1 cellular context compared by ENCODE assay signal in genomic region chr11:34105079-34105956, GRCh38.
TF ChIP-seq lines count a peak whose summit lies in the region.

Gene NAT10 (plus strand): TSS chr11:34105629. CDS start chr11:34108226, 2,597 bp downstream.

TF ChIP-seq in K562, 482 proteins besides CTCF, POLR2A, EP300 and RAD21 (continued from another document and continues in another):
- TF ChIP-seq TBL1XR1 (IDR thresholded peaks at IDR 0.05; ENCODE audit: low read length in 2 of 2) = peak in 1 of 2 experiments; percentile 73; a peak in 1 of 4 replicates
- TF ChIP-seq AFF1 (IDR thresholded peaks at IDR 0.05; ENCODE audit: low read depth in 1 of 2, partially characterized antibody in 2 of 2) = peak in 1 of 2 experiments; percentile 18
- TF ChIP-seq TCF7 (IDR thresholded peaks at IDR 0.05; ENCODE audit: borderline replicate concordance) = no peak; the same call in 1 of the 2 replicates
- TF ChIP-seq NR2C2 (CRISPR knock-in tag; IDR thresholded peaks at IDR 0.05) = peak; percentile 82; the same call in 1 of the 2 replicates
- peak; percentile 72; the same call in 1 of the 2 replicates for TF ChIP-seq NR2C2 (tag; IDR thresholded peaks at IDR 0.05)
- no peak; the same call in 1 of the 2 replicates for TF ChIP-seq SMARCA4 (IDR thresholded peaks at IDR 0.05)
- no peak; the same call in 1 of the 2 replicates for TF ChIP-seq ZNF444 (CRISPR knock-in tag; IDR thresholded peaks at IDR 0.05)
- TF ChIP-seq ZNF212 (CRISPR knock-in tag; IDR thresholded peaks at IDR 0.05) = peak; percentile 78; the same call in 1 of the 2 replicates
- no peak for TF ChIP-seq ZNF408 (CRISPR knock-in tag; IDR thresholded peaks at IDR 0.05; ENCODE audit: low read depth)
- TF ChIP-seq FOXK2 (conservative IDR thresholded peaks at IDR 0.05 in 1 of 2, IDR thresholded peaks at IDR 0.05 in 1 of 2; ENCODE audit: low read depth in 2 of 2) = peak; percentile 84 to 87
- TF ChIP-seq C11orf30 (IDR thresholded peaks at IDR 0.05; ENCODE audit: low read depth) = peak; percentile 96
- no peak for TF ChIP-seq PYGO2 (tag; IDR thresholded peaks at IDR 0.05)
- TF ChIP-seq HNRNPK (IDR thresholded peaks at IDR 0.05; ENCODE audit: low read depth, low read length, poor library complexity, severe bottlenecking) = no peak
- TF ChIP-seq BDP1 (IDR thresholded peaks at IDR 0.05; ENCODE audit: insufficient read depth, insufficient read length) = no peak
- TF ChIP-seq MLLT1 (IDR thresholded peaks at IDR 0.05) = peak in 1 of 2 experiments; percentile 78; a peak in 2 of 4 replicates
- TF ChIP-seq SRF (CRISPR knock-in tag; IDR thresholded peaks at IDR 0.05) = peak in 1 of 2 experiments; percentile 37; a peak in 1 of 4 replicates
- TF ChIP-seq ZBTB33 (CRISPR knock-in tag; IDR thresholded peaks at IDR 0.05) = peak; percentile 68; the same call in 1 of the 2 replicates
- peak; percentile 18; the same call in 1 of the 2 replicates for TF ChIP-seq JUNB (CRISPR knock-in tag; conservative IDR thresholded peaks at IDR 0.05)
- TF ChIP-seq USF1 (CRISPR knock-in tag; IDR thresholded peaks at IDR 0.05) = peak; percentile 92
- no peak for TF ChIP-seq CEBPB (tag; IDR thresholded peaks at IDR 0.05)
- TF ChIP-seq POLR2H (tag; IDR thresholded peaks at IDR 0.05; ENCODE audit: low read depth) = peak; percentile 94
- peak; percentile 82 for TF ChIP-seq ZNF41 (CRISPR knock-in tag; conservative IDR thresholded peaks at IDR 0.05)
- TF ChIP-seq POLR2G (IDR thresholded peaks at IDR 0.05; ENCODE audit: low read depth, low read length) = peak; percentile 97
- TF ChIP-seq KDM1A (IDR thresholded peaks at IDR 0.05) = no peak; a peak in 1 of 4 replicates
- peak; percentile 57; the same call in 1 of the 2 replicates for TF ChIP-seq HMBOX1 (IDR thresholded peaks at IDR 0.05)
- peak; percentile 89 for TF ChIP-seq ZNF395 (CRISPR knock-in tag; IDR thresholded peaks at IDR 0.05)
- peak; percentile 85 for TF ChIP-seq CTCFL (IDR thresholded peaks at IDR 0.05; ENCODE audit: borderline replicate concordance, insufficient read depth, low read depth, low read length, poor library complexity, severe bottlenecking)
- no peak for TF ChIP-seq ZNF12 (CRISPR knock-in tag; IDR thresholded peaks at IDR 0.05)
- TF ChIP-seq GTF2F1 (IDR thresholded peaks at IDR 0.05; ENCODE audit: low read depth, low read length) = 0 out of 2 replicates have a peak, but pooled peaks have one; percentile 9
- no peak for TF ChIP-seq KLF16 (IDR thresholded peaks at IDR 0.05)
- no peak for TF ChIP-seq ZNF23 (CRISPR knock-in tag; IDR thresholded peaks at IDR 0.05)
- no peak for TF ChIP-seq MCM2 (IDR thresholded peaks at IDR 0.05; ENCODE audit: low read depth)
- TF ChIP-seq SNIP1 (IDR thresholded peaks at IDR 0.05; ENCODE audit: low read depth) = no peak
- TF ChIP-seq MNT (conservative IDR thresholded peaks at IDR 0.05) = peak; percentile 99 to 100
- no peak for TF ChIP-seq ZNF134 (CRISPR knock-in tag; conservative IDR thresholded peaks at IDR 0.05)
- TF ChIP-seq DDX20 (tag; IDR thresholded peaks at IDR 0.05; ENCODE audit: low read depth) = no peak
- no peak for TF ChIP-seq NFIX (CRISPR knock-in tag; IDR thresholded peaks at IDR 0.05; ENCODE audit: low read depth)
- no peak for TF ChIP-seq ZNF785 (CRISPR knock-in tag; IDR thresholded peaks at IDR 0.05)
- TF ChIP-seq PCBP1 (IDR thresholded peaks at IDR 0.05; ENCODE audit: low read depth, low read length, poor library complexity, severe bottlenecking) = no peak
- TF ChIP-seq ESRRA (IDR thresholded peaks at IDR 0.05; ENCODE audit: borderline replicate concordance, low read depth) = peak; percentile 96
- TF ChIP-seq ZNF174 (CRISPR knock-in tag; IDR thresholded peaks at IDR 0.05) = no peak
- no peak for TF ChIP-seq CBX8 (IDR thresholded peaks at IDR 0.05; ENCODE audit: borderline replicate concordance, extremely low read depth, low read depth, low read length, poor library complexity, severe bottlenecking)
- peak; percentile 61 for TF ChIP-seq RUNX1 (IDR thresholded peaks at IDR 0.05; ENCODE audit: low read depth)
- TF ChIP-seq PREB (CRISPR knock-in tag; IDR thresholded peaks at IDR 0.05) = no peak
- peak; percentile 27; the same call in 1 of the 2 replicates for TF ChIP-seq ZBTB7A (IDR thresholded peaks at IDR 0.05; ENCODE audit: borderline replicate concordance, control insufficient read depth, low read depth, low read length)
- no peak for TF ChIP-seq ZNF512 (tag; IDR thresholded peaks at IDR 0.05)
- TF ChIP-seq ZFP36 (IDR thresholded peaks at IDR 0.05; ENCODE audit: low read depth, low read length, partially characterized antibody) = no peak
- TF ChIP-seq KLF13 (tag; IDR thresholded peaks at IDR 0.05; ENCODE audit: borderline replicate concordance, low read depth) = no peak
- TF ChIP-seq NR1H2 (CRISPR knock-in tag; IDR thresholded peaks at IDR 0.05) = no peak
- no peak for TF ChIP-seq SNAPC5 (CRISPR knock-in tag; IDR thresholded peaks at IDR 0.05)
